In genomic region chr4:28106155-28106554, GRCh38 we compare ENCODE assay signal across 32 cellular contexts.
DNase-seq lines count a peak whose midpoint lies in the region; ATAC-seq, FAIRE-seq and TF ChIP-seq lines count a peak whose summit lies in the region.
"Had no signal": no experiment of that assay in that cellular context is flagged by ENCODE, and none has a peak within 500 bp of the region (broad histone marks: within the 10 kb centered on the region; RNA-seq: fewer than 3 reads in every experiment).

No MANE protein-coding gene starts in this region.

- 56% methylated on average over 1 of the region's 1 CpG for WGBS in HepG2 (ENCODE audit: low lambda C conversion rate)
- WGBS in right lobe of liver (ENCODE audit: insufficient coverage, low coverage, low lambda C conversion rate, missing lambda C conversion rate): 13% methylated on average over 1 of the region's 1 CpG
- WGBS in K562 (ENCODE audit: insufficient coverage, low coverage, missing lambda C conversion rate): 0% methylated on average over 1 of the region's 1 CpG

- no peak overlapping the region for H2AFZ ChIP-seq in HepG2 (ENCODE audit: low read length)
- no peak overlapping the region for H2AFZ ChIP-seq in K562 (ENCODE audit: low read depth, low read length)

- H4K20me1 ChIP-seq in HepG2 (ENCODE audit: insufficient read depth, low read length) (no peaks in the 10 kb centered on the region), K562 (replicated peaks; ENCODE audit: control insufficient read depth, insufficient read depth, low read length) (no peaks in the 10 kb centered on the region)
- H4K20me1 ChIP-seq: BLaER1; BLaER1 treated with 17β-estradiol and CSF1 and Interleukin-3, amounts not matched to agents 10 nM and 100 nM had no signal

- H3K27ac ChIP-seq in HepG2 (ENCODE audit: extremely low read length, insufficient read depth, low read length): peak overlapping the region; percentile 75
- H3K27ac ChIP-seq in right lobe of liver: no peak overlapping the region
- H3K27ac ChIP-seq in K562 (ENCODE audit: extremely low read depth, low read depth, low read length): no peak overlapping the region
- H3K27ac ChIP-seq: 22Rv1; A549; BLaER1; BLaER1 treated with 17β-estradiol and CSF1 and Interleukin-3, amounts not matched to agents 10 nM and 100 nM; C4-2B had no signal

- TF ChIP-seq POLR2A in HepG2 (IDR thresholded peaks at IDR 0.05; ENCODE audit: insufficient read depth in 1 of 2, low read depth in 2 of 2, low read length in 2 of 2) (no peak), right lobe of liver (IDR thresholded peaks at IDR 0.05) (no peak), K562 (conservative IDR thresholded peaks at IDR 0.05) (no peak)

- no peak for ATAC-seq in HepG2
- no peak for ATAC-seq in right lobe of liver
- ATAC-seq in K562: no peak
- ATAC-seq in GM21717 (IDR thresholded peaks at IDR 0.05; ENCODE audit: unreplicated experiment): no peak
- ATAC-seq in HG02759 (IDR thresholded peaks at IDR 0.05; ENCODE audit: unreplicated experiment): no peak
- ATAC-seq: A549; CD8-positive, alpha-beta T cell had no signal

- no peaks in the 10 kb centered on the region for H3K9me1 ChIP-seq in K562 (ENCODE audit: control insufficient read depth, insufficient read depth, low read length)

- H3K4me1 ChIP-seq in HepG2 (ENCODE audit: insufficient read depth, low read length) (peaks cover 33% of the 10 kb centered on the region), right lobe of liver (no peaks in the 10 kb centered on the region), K562 (replicated peaks in 1 of 2; ENCODE audit: control insufficient read depth in 2 of 2, insufficient read depth in 2 of 2, low read length in 2 of 2) (no peaks in the 10 kb centered on the region)
- H3K4me1 ChIP-seq: A549; BE2C; BLaER1; BLaER1 treated with 17β-estradiol and CSF1 and Interleukin-3, amounts not matched to agents 10 nM and 100 nM; Caco-2 had no signal

- H3K4me3 ChIP-seq in HepG2 (replicated peaks in 1 of 3; ENCODE audit: insufficient read depth in 1 of 3, low read depth in 2 of 3, low read length in 3 of 3): no peak overlapping the region
- no peak overlapping the region for H3K4me3 ChIP-seq in right lobe of liver
- no peak overlapping the region for H3K4me3 ChIP-seq in K562
- H3K4me3 ChIP-seq: A549; BLaER1; BLaER1 treated with 17β-estradiol and CSF1 and Interleukin-3, amounts not matched to agents 10 nM and 100 nM had no signal

- TF ChIP-seq EP300 in HepG2 (IDR thresholded peaks at IDR 0.05; ENCODE audit: low read depth in 2 of 2, low read length in 2 of 2) (no peak), HepG2 (CRISPR knock-in tag; IDR thresholded peaks at IDR 0.05; ENCODE audit: borderline replicate concordance) (no peak), K562 (IDR thresholded peaks at IDR 0.05; ENCODE audit: low read length) (no peak)

- FAIRE-seq in HepG2 (lab: Jason Lieb, UNC): no peak
- peak; percentile 37 for FAIRE-seq in A204.1 (lab: Jason Lieb, UNC)
- FAIRE-seq in K562 (lab: Jason Lieb, UNC): no peak
- FAIRE-seq: A549, D721Med had no signal

- H3K27me3 ChIP-seq in HepG2 (ENCODE audit: control insufficient read depth in 1 of 2, insufficient read depth in 2 of 2, low read length in 2 of 2) (no peaks in the 10 kb centered on the region), right lobe of liver (no peaks in the 10 kb centered on the region), K562 (ENCODE audit: control insufficient read depth in 2 of 2, insufficient read depth in 2 of 2, low read length in 2 of 2) (no peaks in the 10 kb centered on the region)
- H3K27me3 ChIP-seq: BE2C; BLaER1; BLaER1 treated with 17β-estradiol and CSF1 and Interleukin-3, amounts not matched to agents 10 nM and 100 nM had no signal

- H3K36me3 ChIP-seq in HepG2 (replicated peaks in 1 of 2; ENCODE audit: control insufficient read depth in 1 of 2, insufficient read depth in 2 of 2, low read length in 2 of 2) (no peaks in the 10 kb centered on the region), right lobe of liver (no peaks in the 10 kb centered on the region), K562 (ENCODE audit: control insufficient read depth, insufficient read depth, low read length) (no peaks in the 10 kb centered on the region)
- H3K36me3 ChIP-seq: BE2C; BLaER1; BLaER1 treated with 17β-estradiol and CSF1 and Interleukin-3, amounts not matched to agents 10 nM and 100 nM had no signal

- no peak for TF ChIP-seq CTCF in HepG2 (CRISPR knock-in tag; IDR thresholded peaks at IDR 0.05)
- no peak for TF ChIP-seq CTCF in right lobe of liver (IDR thresholded peaks at IDR 0.05)
- TF ChIP-seq CTCF in K562 (IDR thresholded peaks at IDR 0.05 in 2 of 3, conservative IDR thresholded peaks at IDR 0.05 in 1 of 3; ENCODE audit: insufficient read depth in 2 of 3, low read depth in 1 of 3, low read length in 3 of 3): no peak

- no peak overlapping the region for H3K4me2 ChIP-seq in HepG2 (ENCODE audit: low read depth, low read length)
- no peak overlapping the region for H3K4me2 ChIP-seq in K562 (ENCODE audit: insufficient read depth, low read length)
- H3K4me2 ChIP-seq: A549; BLaER1; BLaER1 treated with 17β-estradiol and CSF1 and Interleukin-3, amounts not matched to agents 10 nM and 100 nM had no signal

- H3K9ac ChIP-seq in HepG2 (ENCODE audit: insufficient read depth, low read depth, low read length): no peak overlapping the region
- H3K9ac ChIP-seq in K562 (ENCODE audit: insufficient read depth in 1 of 2, low read depth in 2 of 2, low read length in 2 of 2): no peak overlapping the region
- H3K9ac ChIP-seq: BLaER1; BLaER1 treated with 17β-estradiol and CSF1 and Interleukin-3, amounts not matched to agents 10 nM and 100 nM had no signal

- BruUV-seq in HepG2 (replicated peaks; lab: Mats Ljungman, UMichigan) (no TSS peak), K562 (replicated peaks; lab: Mats Ljungman, UMichigan) (no TSS peak)

- CTCF ChIA-PET in HepG2 (lab: Yijun Ruan, JAX; ENCODE audit: low intra/inter-chr PET ratio, low total read pairs): no interaction called here
- CTCF ChIA-PET in K562 (lab: Yijun Ruan, JAX; ENCODE audit: low intra/inter-chr PET ratio): no interaction called here

- TF ChIP-seq RAD21 in HepG2 (CRISPR knock-in tag; IDR thresholded peaks at IDR 0.05) (no peak), K562 (CRISPR knock-in tag; conservative IDR thresholded peaks at IDR 0.05 in 1 of 2, IDR thresholded peaks at IDR 0.05 in 1 of 2) (no peak)

- in situ Hi-C loops in HepG2 (cut with HindIII; ENCODE audit: extremely low pct_ligation_motif_present, low pct_unique_long_range_greater_than_20kb) (no loop called here), K562 (cut with MboI) (no loop called here)

- H3K9me3 ChIP-seq in HepG2 (ENCODE audit: low read length) (peaks cover 16% of the 10 kb centered on the region; the same call in 1 of the 2 replicates), right lobe of liver (peaks cover 0 to under 1% (median 0%) of the 10 kb centered on the region in 4 donors), K562 (replicated peaks; ENCODE audit: control insufficient read depth, insufficient read depth, low read depth, low read length) (no peaks in the 10 kb centered on the region)
- H3K9me3 ChIP-seq: A549; BE2C; BLaER1; BLaER1 treated with 17β-estradiol and CSF1 and Interleukin-3, amounts not matched to agents 10 nM and 100 nM; Caco-2 had no signal

- POLR2A ChIA-PET in HepG2 (lab: Yijun Ruan, JAX): no interaction called here
- POLR2A ChIA-PET in K562 (lab: Yijun Ruan, JAX): no interaction called here

- DNase-seq in HepG2 (ENCODE audit: low spot score) (no peak), right lobe of liver (no peak), K562 (ENCODE audit: extremely low read depth in 1 of 4, low spot score in 3 of 4) (no peak)
- DNase-seq: 8988T; ACHN; AML-193; BE2C; C1 segment of cervical spinal cord; Caco-2; Calu3; CD4-positive, alpha-beta memory T cell; CD4-positive, alpha-beta T cell; CD4-positive, CD25-positive, alpha-beta regulatory T cell; CD8-positive, alpha-beta memory T cell; CD8-positive, alpha-beta T cell; COR-L47; DMS 273 treated with DMSO at 0.1 percent for 48 hours; DMS153; DMS53; DMS79; DMS79 treated with DMSO at 0.1 percent for 48 hours; DND-41; EL had no signal

- H3K79me2 ChIP-seq in HepG2 (ENCODE audit: insufficient read depth, low read length): no peaks in the 10 kb centered on the region
- H3K79me2 ChIP-seq in K562 (ENCODE audit: control insufficient read depth, insufficient read depth, low read length): no peaks in the 10 kb centered on the region

- intact Hi-C loops in HepG2 (cut with micrococcal nuclease; ENCODE audit: unreplicated experiment) (no loop called here), right lobe of liver (cut with DNase I) (no loop called here), K562 (cut with micrococcal nuclease) (no loop called here)

TF ChIP-seq in K562, 482 proteins besides CTCF, POLR2A, EP300 and RAD21:
- TF ChIP-seq, protein P1, sequence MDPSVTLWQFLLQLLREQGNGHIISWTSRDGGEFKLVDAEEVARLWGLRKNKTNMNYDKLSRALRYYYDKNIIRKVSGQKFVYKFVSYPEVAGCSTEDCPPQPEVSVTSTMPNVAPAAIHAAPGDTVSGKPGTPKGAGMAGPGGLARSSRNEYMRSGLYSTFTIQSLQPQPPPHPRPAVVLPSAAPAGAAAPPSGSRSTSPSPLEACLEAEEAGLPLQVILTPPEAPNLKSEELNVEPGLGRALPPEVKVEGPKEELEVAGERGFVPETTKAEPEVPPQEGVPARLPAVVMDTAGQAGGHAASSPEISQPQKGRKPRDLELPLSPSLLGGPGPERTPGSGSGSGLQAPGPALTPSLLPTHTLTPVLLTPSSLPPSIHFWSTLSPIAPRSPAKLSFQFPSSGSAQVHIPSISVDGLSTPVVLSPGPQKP (CRISPR knock-in tag; IDR thresholded peaks at IDR 0.05): no peak
- peak; percentile 75 for TF ChIP-seq PCBP2 (IDR thresholded peaks at IDR 0.05; ENCODE audit: low read depth, low read length, poor library complexity, severe bottlenecking)
TF ChIP-seq in K562: peak in this region for 1.

Comparison
In these comparisons a context has a peak if more than half of its experiments do, and no peak if none do; other contexts are left out.
1. Of the 241 proteins assayed by ChIP-seq in both HepG2 and K562: peak only in HepG2: HNRNPK; only in K562: PCBP2; in both: none; in neither: 239.